Comparison of ENCODE assay signal across 8 cellular contexts in genomic region chr11:65425105-65425970, GRCh38. TPM values are rescaled to one million over a fixed set of nuclear protein-coding genes. Genes with fewer than 3 reads are reported as not detected.
DNase-seq lines count a peak whose midpoint lies in the region; ATAC-seq, FAIRE-seq and TF ChIP-seq lines count a peak whose summit lies in the region.

No MANE protein-coding gene starts in this region.

- H3K36me3 Mint-ChIP-seq in activated T-helper 17 cell treated with anti-CD3 and anti-CD28 coated beads, Interleukin-2, amount 50 U/mL, for 72 hours (ENCODE audit: low read depth), result peaks cover 100% of the 10 kb centered on the region

- H3K27ac ChIP-seq in foreskin keratinocyte (peak overlapping the region; percentile 100), prostate gland (peak overlapping the region; percentile 100)

- H3K27ac Mint-ChIP-seq in activated T-helper 17 cell treated with anti-CD3 and anti-CD28 coated beads, Interleukin-2, amount 50 U/mL, for 72 hours, result peak overlapping the region; percentile 100

- intact Hi-C loops in prostate gland (cut with DNase I), result no loop called here

- H3K4me3 Mint-ChIP-seq in activated T-helper 17 cell treated with anti-CD3 and anti-CD28 coated beads, Interleukin-2, amount 50 U/mL, for 72 hours, result peak overlapping the region; percentile 99

- H3K9me3 ChIP-seq in prostate gland, result no peaks in the 10 kb centered on the region

- peaks cover 56% of the 10 kb centered on the region for H3K4me1 Mint-ChIP-seq in activated T-helper 17 cell treated with anti-CD3 and anti-CD28 coated beads, Interleukin-2, amount 50 U/mL, for 72 hours

- DNase-seq in RCC 7860 (ENCODE audit: low spot score), result peak; percentile 64
- DNase-seq in foreskin keratinocyte, result peak in 1 of 2 donors; percentile 72
- no peak for DNase-seq in prostate gland (ENCODE audit: low spot score)
- DNase-seq in AG20443 (ENCODE audit: low spot score), result no peak
- no peak for DNase-seq in D341Med (ENCODE audit: low spot score)

- H3K36me3 ChIP-seq in prostate gland, result no peaks in the 10 kb centered on the region

- 2% methylated on average over 9 of the region's 9 CpGs for WGBS in prostate gland

- peaks cover 5% of the 10 kb centered on the region for H3K9me3 Mint-ChIP-seq in activated T-helper 17 cell treated with anti-CD3 and anti-CD28 coated beads, Interleukin-2, amount 50 U/mL, for 72 hours

- H3K27me3 Mint-ChIP-seq in activated T-helper 17 cell treated with anti-CD3 and anti-CD28 coated beads, Interleukin-2, amount 50 U/mL, for 72 hours, result no peaks in the 10 kb centered on the region

- ATAC-seq in GM18505 (IDR thresholded peaks at IDR 0.05; ENCODE audit: unreplicated experiment) (no peak), foreskin keratinocyte (no peak), HG02970 (IDR thresholded peaks at IDR 0.05; ENCODE audit: low FRiP score, unreplicated experiment) (no peak)
- ATAC-seq in activated T-helper 17 cell treated with anti-CD3 and anti-CD28 coated beads, Interleukin-2, amount 50 U/mL, for 72 hours (replicated peaks), result peak; percentile 27

- no peak for TF ChIP-seq CTCF in foreskin keratinocyte (conservative IDR thresholded peaks at IDR 0.05)
- TF ChIP-seq CTCF in prostate gland (IDR thresholded peaks at IDR 0.05), result peak in 1 of 4 experiments; percentile 12

- H3K4me3 ChIP-seq in prostate gland, result peak overlapping the region; percentile 83 to 97

- FAIRE-seq in RCC 7860 (lab: Jason Lieb, UNC), result no peak

- no peaks in the 10 kb centered on the region for H3K27me3 ChIP-seq in foreskin keratinocyte
- no peaks in the 10 kb centered on the region for H3K27me3 ChIP-seq in prostate gland (replicated peaks; ENCODE audit: insufficient read depth)

- TF ChIP-seq POLR2A in GM18505 (IDR thresholded peaks at IDR 0.05; ENCODE audit: borderline replicate concordance, extremely low read depth, insufficient read depth, insufficient read length) (peak; percentile 73), prostate gland (IDR thresholded peaks at IDR 0.05) (peak; percentile 14)

- H3K4me1 ChIP-seq in foreskin keratinocyte, result peaks cover 9% of the 10 kb centered on the region
- H3K4me1 ChIP-seq in prostate gland (replicated peaks), result peaks cover 6% of the 10 kb centered on the region

RNA-seq across cellular contexts. Expression of gene NEAT1, which starts 2.7 kb away (rescaled TPM):
- total RNA-seq in activated T-helper 17 cell treated with anti-CD3 and anti-CD28 coated beads, Interleukin-2, amount 50 U/mL, for 72 hours, result 1,000 to 10,000 TPM in 1 of 2 donors, 100 to 1,000 TPM in 1; 823 to 2,912 TPM
- 66.8 and 83.1 TPM in 2 replicates for total RNA-seq in foreskin keratinocyte
- polyA plus RNA-seq in foreskin keratinocyte, result 100 and 119 TPM in 2 replicates
- 1,000 to 10,000 TPM in 1 of 2 donors, 100 to 1,000 TPM in 1; 110 to 1,326 TPM for total RNA-seq in prostate gland

RNA-seq across cellular contexts. Expression of gene FRMD8, which starts 38.9 kb away (rescaled TPM):
- total RNA-seq in activated T-helper 17 cell treated with anti-CD3 and anti-CD28 coated beads, Interleukin-2, amount 50 U/mL, for 72 hours, result 10 to 100 TPM; 49.6 to 52.1 TPM
- total RNA-seq in foreskin keratinocyte (26.3 and 29.7 TPM in 2 replicates), prostate gland (100 to 1,000 TPM in 1 of 2 donors, 10 to 100 TPM in 1; 36.1 to 106 TPM)
- polyA plus RNA-seq in foreskin keratinocyte, result 16.0 and 17.0 TPM in 2 replicates

RNA-seq across cellular contexts. Expression of gene SLC25A45, which starts 42.9 kb away (rescaled TPM):
- 10 to 100 TPM; 18.0 to 20.1 TPM for total RNA-seq in activated T-helper 17 cell treated with anti-CD3 and anti-CD28 coated beads, Interleukin-2, amount 50 U/mL, for 72 hours
- 0.25 and 0.58 TPM in 2 replicates for total RNA-seq in foreskin keratinocyte
- polyA plus RNA-seq in foreskin keratinocyte, result 0.16 and 0.17 TPM in 2 replicates
- total RNA-seq in prostate gland, result 10 to 100 TPM; 11.7 to 13.3 TPM
